In genomic region chr11:19874241-19874640, GRCh38 we compare ENCODE assay signal across 27 cellular contexts.
"Had no signal": no experiment of that assay in that cellular context is flagged by ENCODE, and none has a peak within 500 bp of the region (broad histone marks: within the 10 kb centered on the region; RNA-seq: fewer than 3 reads in every experiment).

No MANE protein-coding gene starts in this region.

- H3K36me3 Mint-ChIP-seq: activated naive CD4-positive, alpha-beta T cell treated with anti-CD3 and anti-CD28 coated beads, Interleukin-2, amount 50 U/mL, for 24 hours; immature natural killer cell; natural killer cell had no signal

- H3K4me1 Mint-ChIP-seq: activated CD4-positive, alpha-beta memory T cell treated with anti-CD3 and anti-CD28 coated beads, Interleukin-2, amount 10 ng/mL, durations not matched to agents 7 days and 5 days; activated CD4-positive, alpha-beta T cell treated with anti-CD3 and anti-CD28 coated beads, Interleukin-2, amount 10 ng/mL, durations not matched to agents 7 days and 5 days; activated naive CD4-positive, alpha-beta T cell treated with anti-CD3 and anti-CD28 coated beads, Interleukin-2, amount 50 U/mL, for 24 hours; activated naive CD8-positive, alpha-beta T cell treated with anti-CD3 and anti-CD28 coated beads, Interleukin-2, amount 50 U/mL, for 24 hours; immature natural killer cell; natural killer cell had no signal

- H3K9me3 ChIP-seq: body of pancreas, heart left ventricle, pancreas, psoas muscle, right atrium auricular region, tibial nerve had no signal

- H3K36me3 ChIP-seq: right atrium auricular region, WERI-Rb-1 had no signal

- DNase-seq: activated CD4-positive, alpha-beta memory T cell treated with anti-CD3 and anti-CD28 coated beads, Interleukin-2, amount 10 ng/mL, durations not matched to agents 7 days and 5 days; activated CD4-positive, alpha-beta T cell treated with anti-CD3 and anti-CD28 coated beads, Interleukin-2, amount 10 ng/mL, durations not matched to agents 7 days and 5 days; activated CD4-positive, CD25-positive, alpha-beta regulatory T cell treated with anti-CD3 and anti-CD28 coated beads, Interleukin-2, amount 50 U/mL, for 72 hours; activated naive CD8-positive, alpha-beta T cell treated with anti-CD3 and anti-CD28 coated beads, Interleukin-2, amount 50 U/mL, for 24 hours; activated T-cell treated with anti-CD3 and anti-CD28 coated beads, Interleukin-2, amount 50 U/mL, for 4 hours; amygdala; body of pancreas; dorsolateral prefrontal cortex; effector memory CD4-positive, alpha-beta T cell; erythroblast; heart left ventricle; hypothalamus; immature natural killer cell; midbrain; natural killer cell; pancreas; psoas muscle; stimulated activated CD4-positive, alpha-beta T cell treated with anti-CD3 and anti-CD28 coated beads, Interleukin-2, amount 100 ng/mL, for 48 hours; stimulated activated naive CD4-positive, alpha-beta T cell treated with Interleukin-2 at 50 U/mL for 16 hours; T1000; WERI-Rb-1 had no signal

- H3K27me3 Mint-ChIP-seq: activated CD4-positive, alpha-beta memory T cell treated with anti-CD3 and anti-CD28 coated beads, Interleukin-2, amount 10 ng/mL, durations not matched to agents 7 days and 5 days; activated naive CD8-positive, alpha-beta T cell treated with anti-CD3 and anti-CD28 coated beads, Interleukin-2, amount 50 U/mL, for 24 hours had no signal

- H3K4me3 Mint-ChIP-seq: activated CD4-positive, alpha-beta memory T cell treated with anti-CD3 and anti-CD28 coated beads, Interleukin-2, amount 10 ng/mL, durations not matched to agents 7 days and 5 days; activated CD4-positive, alpha-beta T cell treated with anti-CD3 and anti-CD28 coated beads, Interleukin-2, amount 10 ng/mL, durations not matched to agents 7 days and 5 days; activated naive CD4-positive, alpha-beta T cell treated with anti-CD3 and anti-CD28 coated beads, Interleukin-2, amount 50 U/mL, for 24 hours; activated naive CD8-positive, alpha-beta T cell treated with anti-CD3 and anti-CD28 coated beads, Interleukin-2, amount 50 U/mL, for 24 hours; activated T-cell treated with anti-CD3 and anti-CD28 coated beads, Interleukin-2, amount 50 U/mL, for 4 hours; immature natural killer cell; natural killer cell; T-helper 1 cell treated with Interleukin-12 subunit alpha and Interleukin-12 subunit beta and Interleukin-4 antibody, amounts not matched to agents 30 μg/mL and 1 μg/mL, for 36 hours had no signal

- ATAC-seq: activated naive CD8-positive, alpha-beta T cell treated with anti-CD3 and anti-CD28 coated beads, Interleukin-2, amount 50 U/mL, for 24 hours; activated T-cell treated with anti-CD3 and anti-CD28 coated beads, Interleukin-2, amount 50 U/mL, for 4 hours; body of pancreas; natural killer cell; pancreas; psoas muscle had no signal

- H3K27me3 ChIP-seq: body of pancreas, dorsolateral prefrontal cortex, heart left ventricle, pancreas, right atrium auricular region, tibial nerve had no signal

- H3K27ac Mint-ChIP-seq: activated CD4-positive, alpha-beta memory T cell treated with anti-CD3 and anti-CD28 coated beads, Interleukin-2, amount 10 ng/mL, durations not matched to agents 7 days and 5 days; activated CD4-positive, alpha-beta T cell treated with anti-CD3 and anti-CD28 coated beads, Interleukin-2, amount 10 ng/mL, durations not matched to agents 7 days and 5 days; activated naive CD4-positive, alpha-beta T cell treated with anti-CD3 and anti-CD28 coated beads, Interleukin-2, amount 50 U/mL, for 24 hours; activated naive CD8-positive, alpha-beta T cell treated with anti-CD3 and anti-CD28 coated beads, Interleukin-2, amount 50 U/mL, for 24 hours; activated T-helper 2 cell treated with anti-CD3 and anti-CD28 coated beads, Interferon-gamma antibody, Interleukin-2, Interleukin-4, amounts not matched to agents 10 μg/mL and 5 μg/mL and 100 μg/mL, durations not matched to agents 14 hours and 24 hours and 36 hours; immature natural killer cell; natural killer cell; T-helper 1 cell treated with Interleukin-12 subunit alpha and Interleukin-12 subunit beta and Interleukin-4 antibody, amounts not matched to agents 30 μg/mL and 1 μg/mL, for 36 hours had no signal

- H3K4me3 ChIP-seq: body of pancreas, coronary artery, dorsolateral prefrontal cortex, heart left ventricle, pancreas, psoas muscle, right atrium auricular region, tibial nerve had no signal

- H3K9me3 Mint-ChIP-seq: activated CD4-positive, alpha-beta memory T cell treated with anti-CD3 and anti-CD28 coated beads, Interleukin-2, amount 10 ng/mL, durations not matched to agents 7 days and 5 days; activated CD4-positive, alpha-beta T cell treated with anti-CD3 and anti-CD28 coated beads, Interleukin-2, amount 10 ng/mL, durations not matched to agents 7 days and 5 days; activated naive CD4-positive, alpha-beta T cell treated with anti-CD3 and anti-CD28 coated beads, Interleukin-2, amount 50 U/mL, for 24 hours; activated naive CD8-positive, alpha-beta T cell treated with anti-CD3 and anti-CD28 coated beads, Interleukin-2, amount 50 U/mL, for 24 hours; activated T-cell treated with anti-CD3 and anti-CD28 coated beads, Interleukin-2, amount 50 U/mL, for 4 hours; activated T-helper 2 cell treated with anti-CD3 and anti-CD28 coated beads, Interferon-gamma antibody, Interleukin-2, Interleukin-4, amounts not matched to agents 10 μg/mL and 5 μg/mL and 100 μg/mL, durations not matched to agents 14 hours and 24 hours and 36 hours; immature natural killer cell; natural killer cell; T-helper 1 cell treated with Interleukin-12 subunit alpha and Interleukin-12 subunit beta and Interleukin-4 antibody, amounts not matched to agents 30 μg/mL and 1 μg/mL, for 36 hours had no signal

- H3K27ac ChIP-seq: body of pancreas, heart left ventricle, pancreas, psoas muscle, right atrium auricular region, tibial nerve, WERI-Rb-1 had no signal

- H3K4me1 ChIP-seq: pancreas had no signal
